Comparison of ENCODE assay signal across 8 cellular contexts in the genomic region with DNA sequence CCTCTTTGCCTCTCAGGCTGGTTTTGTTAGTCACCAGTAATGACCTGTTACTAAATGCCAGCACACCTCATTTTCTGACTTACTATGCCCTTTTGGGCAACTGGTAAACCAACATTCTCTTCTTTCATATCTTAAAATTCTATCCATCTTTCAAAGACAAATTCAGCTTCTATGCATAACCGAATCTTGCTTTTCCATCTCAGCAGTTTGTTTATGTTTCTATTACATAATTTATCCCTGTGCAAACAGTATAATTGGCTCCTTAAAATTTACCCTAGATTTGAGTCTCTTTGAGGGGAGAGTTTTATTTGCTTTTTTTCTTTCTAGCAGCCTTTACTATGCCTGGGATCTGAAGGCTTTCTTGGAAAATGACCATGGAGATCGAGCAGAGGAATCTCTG. TPM values are rescaled to one million over a fixed set of nuclear protein-coding genes. Genes with fewer than 3 reads are reported as not detected.
"Had no signal": no experiment of that assay in that cellular context is flagged by ENCODE, and none has a peak within 500 bp of the region (broad histone marks: within the 10 kb centered on the region; RNA-seq: fewer than 3 reads in every experiment).

No MANE protein-coding gene starts in this region.

- ATAC-seq: HepG2, K562 had no signal

- H3K4me2 ChIP-seq: KMS-11 had no signal

- H3K4me3 Mint-ChIP-seq: IgD-negative memory B cell had no signal

- H3K27ac ChIP-seq: HL-60, KMS-11 had no signal

- H3K4me3 ChIP-seq: K562 had no signal

- H3K4me1 Mint-ChIP-seq: IgD-negative memory B cell had no signal

- DNase-seq: IMR-90, KBM-7, KG1 had no signal

- H3K36me3 Mint-ChIP-seq: IgD-negative memory B cell had no signal

- H3K27ac Mint-ChIP-seq: IgD-negative memory B cell had no signal

RNA-seq across cellular contexts. Expression of gene SIPA1L2, which starts 58.5 kb away (rescaled TPM):
- total RNA-seq: HepG2 had no signal
- polyA plus RNA-seq: IgD-negative memory B cell, K562 had no signal
